31 cellular contexts compared by ENCODE assay signal in the genomic region with DNA sequence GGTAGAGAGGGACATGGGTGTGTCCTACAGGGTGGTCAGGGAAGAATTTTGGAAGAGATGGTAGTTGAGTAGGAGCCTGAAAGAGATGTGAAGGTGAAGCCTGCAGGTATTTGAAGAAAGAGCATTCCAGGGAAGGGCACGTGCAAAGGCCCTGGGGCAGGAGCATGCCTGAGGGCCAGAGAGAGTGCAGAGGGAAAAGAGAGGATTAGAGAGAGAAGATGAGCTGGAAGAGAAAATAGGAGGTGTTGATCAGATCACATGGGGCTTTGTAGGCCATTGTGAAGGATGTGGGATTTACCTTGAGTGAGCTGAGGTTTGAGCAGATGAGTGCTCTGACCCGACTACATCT.
"Had no signal": no experiment of that assay in that cellular context is flagged by ENCODE, and none has a peak within 500 bp of the region (broad histone marks: within the 10 kb centered on the region; RNA-seq: fewer than 3 reads in every experiment).

No MANE protein-coding gene starts in this region.

- H3K4me1 ChIP-seq: heart right ventricle, left lung, neural progenitor cell, parathyroid adenoma, right atrium auricular region, stomach, testis, transverse colon, upper lobe of left lung, vagina had no signal

- H3K4me3 ChIP-seq: heart right ventricle, left lung, lung, mucosa of descending colon, neural progenitor cell, right atrium auricular region, skin epidermis, stomach, testis, thyroid gland, transverse colon, upper lobe of left lung, vagina had no signal

- FAIRE-seq: islet of Langerhans, kidney had no signal

- H3K27ac Mint-ChIP-seq: immature natural killer cell; naive thymus-derived CD4-positive, alpha-beta T cell; natural killer cell treated with Interleukin-12 subunit alpha and Interleukin-12 subunit beta and Interleukin-15 and Interleukin-18, amount 100 ng/mL, for 72 hours; neural progenitor cell; stimulated activated naive B cell treated with anti-CD40 and anti-IgM and Interleukin-4, amounts not matched to agents 10 μg/mL and 1 μg/mL and 100 μg/mL, for 72 hours had no signal

- H2AFZ ChIP-seq: neural progenitor cell, parathyroid adenoma had no signal

- H3K79me2 ChIP-seq: parathyroid adenoma had no signal

- H3K9ac ChIP-seq: neural progenitor cell, parathyroid adenoma had no signal

- H3K4me1 Mint-ChIP-seq: immature natural killer cell; stimulated activated naive B cell treated with anti-CD40 and anti-IgM and Interleukin-4, amounts not matched to agents 10 μg/mL and 1 μg/mL and 100 μg/mL, for 72 hours had no signal

- DNase-seq: heart right ventricle; hippocampal formation; immature natural killer cell; kidney; left colon; left lung; midbrain; mucosa of descending colon; naive thymus-derived CD4-positive, alpha-beta T cell; occipital lobe; stimulated activated CD4-positive, alpha-beta T cell treated with anti-CD3 and anti-CD28 coated beads, Interleukin-12 subunit alpha, Interleukin-12 subunit beta, amount 100 ng/mL, for 4 hours; stimulated activated CD4-positive, alpha-beta T cell treated with anti-CD3 and anti-CD28 coated beads, Interleukin-15, amount 100 ng/mL, for 24 hours; stimulated activated CD4-positive, alpha-beta T cell treated with anti-CD3 and anti-CD28 coated beads, Interleukin-2, amount 100 ng/mL, for 24 hours; stimulated activated CD4-positive, alpha-beta T cell treated with anti-CD3 and anti-CD28 coated beads, Interleukin-4, amount 100 ng/mL, for 1 hour; stimulated activated naive B cell treated with anti-CD40 and anti-IgM and Interleukin-4, amounts not matched to agents 10 μg/mL and 1 μg/mL and 100 μg/mL, for 72 hours; stimulated activated naive CD8-positive, alpha-beta T cell treated with anti-CD3 and anti-CD28 coated beads, Interleukin-15, Interleukin-2, amounts not matched to agents 100 U/mL and 50 U/mL, for 24 hours; stomach; testis; thyroid gland; transverse colon; upper lobe of left lung had no signal

- H3K36me3 ChIP-seq: heart right ventricle, left lung, neural progenitor cell, neutrophil, right atrium auricular region, stomach, thyroid gland, transverse colon, upper lobe of left lung, vagina had no signal

- H3K27ac ChIP-seq: heart right ventricle, left lung, neural progenitor cell, neutrophil, parathyroid adenoma, right atrium auricular region, skin epidermis, stomach, testis, thyroid gland, transverse colon, upper lobe of left lung, vagina had no signal

- H3K27me3 ChIP-seq: left lung, neural progenitor cell, neutrophil, right atrium auricular region, stomach, testis, thyroid gland, transverse colon, upper lobe of left lung, vagina had no signal

- H3K9me3 ChIP-seq: left lung, mucosa of descending colon, neutrophil, right atrium auricular region, testis, thyroid gland, transverse colon, upper lobe of left lung, vagina had no signal

- H3K36me3 Mint-ChIP-seq: immature natural killer cell; naive thymus-derived CD4-positive, alpha-beta T cell; natural killer cell treated with Interleukin-12 subunit alpha and Interleukin-12 subunit beta and Interleukin-15 and Interleukin-18, amount 100 ng/mL, for 72 hours; neural progenitor cell; stimulated activated naive B cell treated with anti-CD40 and anti-IgM and Interleukin-4, amounts not matched to agents 10 μg/mL and 1 μg/mL and 100 μg/mL, for 72 hours had no signal

- H3K9me3 Mint-ChIP-seq: neural progenitor cell had no signal

- H3K4me2 ChIP-seq: neural progenitor cell had no signal

- ATAC-seq: heart right ventricle; left colon; left lung; mucosa of descending colon; naive thymus-derived CD4-positive, alpha-beta T cell; sciatic nerve; stimulated activated naive B cell treated with anti-CD40 and anti-IgM and Interleukin-4, amounts not matched to agents 10 μg/mL and 1 μg/mL and 100 μg/mL, for 72 hours; stimulated activated naive CD8-positive, alpha-beta T cell treated with anti-CD3 and anti-CD28 coated beads, Interleukin-15, Interleukin-2, amounts not matched to agents 100 U/mL and 50 U/mL, for 24 hours had no signal

- H3K4me3 Mint-ChIP-seq: immature natural killer cell; naive thymus-derived CD4-positive, alpha-beta T cell; natural killer cell treated with Interleukin-12 subunit alpha and Interleukin-12 subunit beta and Interleukin-15 and Interleukin-18, amount 100 ng/mL, for 72 hours; neural progenitor cell; stimulated activated naive B cell treated with anti-CD40 and anti-IgM and Interleukin-4, amounts not matched to agents 10 μg/mL and 1 μg/mL and 100 μg/mL, for 72 hours had no signal
